16 cellular contexts compared by ENCODE assay signal in the genomic region with DNA sequence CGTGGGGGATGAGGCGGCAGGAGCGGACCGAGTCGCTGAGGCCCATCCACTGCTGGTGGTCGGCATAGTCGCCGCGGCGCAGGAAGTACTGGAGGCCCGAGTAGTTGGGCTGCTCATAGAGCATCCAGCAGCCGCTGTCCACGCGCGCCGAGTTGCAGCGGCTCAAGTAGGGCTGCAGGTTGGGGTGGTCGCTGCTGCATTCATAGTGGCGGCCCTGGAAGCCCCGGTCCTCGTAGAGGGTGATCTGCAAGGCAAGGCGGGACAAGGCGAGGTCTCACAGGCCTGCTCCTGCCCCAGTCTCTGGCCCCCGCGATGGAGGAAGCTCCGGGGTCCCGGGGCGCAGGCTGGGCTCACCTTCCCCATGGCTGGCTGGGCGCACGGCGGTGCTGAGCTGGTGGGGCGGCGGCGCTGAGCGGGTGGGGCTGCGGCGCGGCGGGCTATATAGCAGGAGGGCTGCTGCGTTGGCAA. TPM values are rescaled to one million over a fixed set of nuclear protein-coding genes. Genes with fewer than 3 reads are reported as not detected.
DNase-seq lines count a peak whose midpoint lies in the region; ATAC-seq and TF ChIP-seq lines count a peak whose summit lies in the region.
"Not testable (repeated sequence)": the region's sequence is repeated elsewhere in the genome, so short reads cannot be mapped to it uniquely, and the experiment has no call there.
"Had no signal": no experiment of that assay in that cellular context is flagged by ENCODE, and none has a peak within 500 bp of the region (broad histone marks: within the 10 kb centered on the region; RNA-seq: fewer than 3 reads in every experiment).

CRYGD (minus strand) TSS at position 414 of the 468 bp plus-strand sequence; CDS start at position 363, 51 bp downstream.

- H4K20me1 ChIP-seq in neural progenitor cell (ENCODE audit: low read depth), result not testable (repeated sequence)

- not testable (repeated sequence) for H3K4me1 ChIP-seq in HUES64 (ENCODE audit: insufficient read depth, low read length); neural progenitor cell

- H3K27ac ChIP-seq in HUES64 (ENCODE audit: low read depth, low read length); neural progenitor cell: not testable (repeated sequence)

- not testable (repeated sequence) for H3K36me3 Mint-ChIP-seq in activated CD8-positive, alpha-beta memory T cell treated with anti-CD3 and anti-CD28 coated beads, Interleukin-2, amount 10 ng/mL, durations not matched to agents 7 days and 5 days; glutamatergic neuron (ENCODE audit: unreplicated experiment); neural progenitor cell

- DNase-seq in CD1c-positive myeloid dendritic cell (ENCODE audit: extremely low spot score) (peak; percentile 9), glutamatergic neuron (peak; percentile 41), islet precursor cell (peak; percentile 62)
- not testable (repeated sequence) for DNase-seq in activated CD8-positive, alpha-beta memory T cell treated with anti-CD3 and anti-CD28 coated beads, Interleukin-2, amount 10 ng/mL, durations not matched to agents 7 days and 5 days; astrocyte of the spinal cord (ENCODE audit: low read depth, low spot score); neural progenitor cell (ENCODE audit: low spot score)
- peak; percentile 24 for DNase-seq in stimulated activated CD8-positive, alpha-beta memory T cell treated with anti-CD3 and anti-CD28 coated beads, Interleukin-4, amount 100 ng/mL, for 48 hours

- CTCF ChIA-PET in activated CD8-positive, alpha-beta memory T cell treated with anti-CD3 and anti-CD28 coated beads, Interleukin-2, amount 10 ng/mL, durations not matched to agents 7 days and 5 days (lab: Charles Lee), result not testable (repeated sequence)

- not testable (repeated sequence) for H3K36me3 ChIP-seq in HUES64 (ENCODE audit: insufficient read depth, low read length); neural progenitor cell

- in situ Hi-C loops in astrocyte of the spinal cord (cut with HindIII; ENCODE audit: low sequenced_read_pairs), result not testable (repeated sequence)

- not testable (repeated sequence) for H3K9me3 Mint-ChIP-seq in activated CD8-positive, alpha-beta memory T cell treated with anti-CD3 and anti-CD28 coated beads, Interleukin-2, amount 10 ng/mL, durations not matched to agents 7 days and 5 days (ENCODE audit: low read depth); glutamatergic neuron (ENCODE audit: unreplicated experiment); neural progenitor cell

- H3F3A ChIP-seq in neural progenitor cell (ENCODE audit: low read depth), result not testable (repeated sequence)

- peaks cover 37% of the 10 kb centered on the region for H3K27me3 Mint-ChIP-seq in activated CD8-positive, alpha-beta memory T cell treated with anti-CD3 and anti-CD28 coated beads, Interleukin-2, amount 10 ng/mL, durations not matched to agents 7 days and 5 days
- not testable (repeated sequence) for H3K27me3 Mint-ChIP-seq in glutamatergic neuron (ENCODE audit: unreplicated experiment); neural progenitor cell (ENCODE audit: insufficient read depth, low read depth)

- H3K9me3 ChIP-seq in HUES64 (ENCODE audit: insufficient read depth, low read depth, low read length); neural progenitor cell (ENCODE audit: low read depth): not testable (repeated sequence)

- H2AFZ ChIP-seq in neural progenitor cell (replicated peaks), result not testable (repeated sequence)

- H3K27ac Mint-ChIP-seq in activated CD8-positive, alpha-beta memory T cell treated with anti-CD3 and anti-CD28 coated beads, Interleukin-2, amount 10 ng/mL, durations not matched to agents 7 days and 5 days; glutamatergic neuron (ENCODE audit: unreplicated experiment): not testable (repeated sequence)
- peak within 1 kb of the TSS; percentile 30 for H3K27ac Mint-ChIP-seq in neural progenitor cell

- peak; percentile 53 for ATAC-seq in activated CD8-positive, alpha-beta memory T cell treated with anti-CD3 and anti-CD28 coated beads, Interleukin-2, amount 10 ng/mL, durations not matched to agents 7 days and 5 days

- not testable (repeated sequence) for H3K27me3 ChIP-seq in HUES64 (ENCODE audit: insufficient read depth, low read length); neural progenitor cell

- not testable (repeated sequence) for H3K4me1 Mint-ChIP-seq in activated CD8-positive, alpha-beta memory T cell treated with anti-CD3 and anti-CD28 coated beads, Interleukin-2, amount 10 ng/mL, durations not matched to agents 7 days and 5 days; glutamatergic neuron (ENCODE audit: low read depth, unreplicated experiment); neural progenitor cell

- 95% methylated on average over 40 of the region's 40 CpGs for WGBS in HUES64

- peak within 1 kb of the TSS; percentile 37 for H3K4me3 ChIP-seq in HUES64 (ENCODE audit: low read length)
- H3K4me3 ChIP-seq in astrocyte of the spinal cord (ENCODE audit: low read depth, low read length), result peak within 1 kb of the TSS; percentile 25
- H3K4me3 ChIP-seq in neural progenitor cell, result not testable (repeated sequence)

- H3K4me2 ChIP-seq in neural progenitor cell, result not testable (repeated sequence)

- H3K79me2 ChIP-seq in neural progenitor cell (ENCODE audit: low read depth), result not testable (repeated sequence)

- not testable (repeated sequence) for TF ChIP-seq CTCF in astrocyte of the spinal cord (IDR thresholded peaks at IDR 0.05; ENCODE audit: low read depth, low read length); glutamatergic neuron (IDR thresholded peaks at IDR 0.05; ENCODE audit: partially characterized antibody, unreplicated experiment); neural progenitor cell (IDR thresholded peaks at IDR 0.05)

- H3K9ac ChIP-seq in HUES64 (ENCODE audit: low read depth, low read length); neural progenitor cell: not testable (repeated sequence)

- peak within 1 kb of the TSS; percentile 28 for H3K4me3 Mint-ChIP-seq in activated CD8-positive, alpha-beta memory T cell treated with anti-CD3 and anti-CD28 coated beads, Interleukin-2, amount 10 ng/mL, durations not matched to agents 7 days and 5 days
- H3K4me3 Mint-ChIP-seq in glutamatergic neuron (ENCODE audit: unreplicated experiment), result peak within 1 kb of the TSS; percentile 80
- peak within 1 kb of the TSS; percentile 58 for H3K4me3 Mint-ChIP-seq in neural progenitor cell

RNA-seq across cellular contexts. Expression of gene CRYGD, which starts in this region (rescaled TPM):
- 0.75 TPM for polyA plus RNA-seq in HUES64 (2013, experiment 1 of 2)
- 0.76 TPM for polyA plus RNA-seq in HUES64 (2013, experiment 2 of 2)
- total RNA-seq in activated CD8-positive, alpha-beta memory T cell treated with anti-CD3 and anti-CD28 coated beads, Interleukin-2, amount 10 ng/mL, durations not matched to agents 7 days and 5 days, result not detected
- total RNA-seq in glutamatergic neuron (ENCODE audit: unreplicated experiment) (0.76 TPM), neural progenitor cell (ENCODE audit: low replicate concordance) (not detected in 2 replicates)
- total RNA-seq: adrenal gland, fibroblast of villous mesenchyme, mesothelial cell of epicardium, omental fat pad, Peyer's patch, vagina had no signal
- polyA plus RNA-seq: A549; adrenal gland; CD4-positive, CD25-positive, alpha-beta regulatory T cell had no signal

Comparison
In these comparisons a context has a peak if more than half of its experiments do, and no peak if none do; other contexts are left out.
1. Peak in ATAC-seq in activated CD8-positive, alpha-beta memory T cell treated with anti-CD3 and anti-CD28 coated beads, Interleukin-2, amount 10 ng/mL, durations not matched to agents 7 days and 5 days; RNA of the gene not detected or under 1 TPM.
2. Peak in DNase-seq in glutamatergic neuron; RNA of the gene not detected or under 1 TPM.
3. H3K4me3 Mint-ChIP-seq: peak in every context shown above with its lines; median percentile 80 in glutamatergic neuron; 58 in neural progenitor cell; 28 in activated CD8-positive, alpha-beta memory T cell treated with anti-CD3 and anti-CD28 coated beads, Interleukin-2, amount 10 ng/mL, durations not matched to agents 7 days and 5 days.